ENCODE assay signal across 7 cellular contexts in genomic region chr12:85920324-85920947, GRCh38. TPM values are rescaled to one million over a fixed set of nuclear protein-coding genes. Genes with fewer than 3 reads are reported as not detected.
DNase-seq lines count a peak whose midpoint lies in the region; FAIRE-seq and TF ChIP-seq lines count a peak whose summit lies in the region.

No MANE protein-coding gene starts in this region.

- H3K9me3 ChIP-seq in kidney (ENCODE audit: control insufficient read depth in 1 of 2, low read length in 2 of 2) = no peaks in the 10 kb centered on the region

- peak; percentile 76 for FAIRE-seq in kidney (lab: Jason Lieb, UNC)

- POLR2A ChIA-PET in HEK293T (lab: Yijun Ruan, JAX) = no interaction called here

- H3K4me1 ChIP-seq in kidney (ENCODE audit: control insufficient read depth in 1 of 2, insufficient read depth in 1 of 2, low read depth in 1 of 2, low read length in 2 of 2) = no peaks in the 10 kb centered on the region

- TF ChIP-seq CTCF in GM12872 (IDR thresholded peaks at IDR 0.05; ENCODE audit: insufficient read depth, low read depth, low read length) (peak; percentile 41; the same call in 1 of the 3 replicates), VCaP (conservative IDR thresholded peaks at IDR 0.05) (peak; percentile 73), kidney (IDR thresholded peaks at IDR 0.05; ENCODE audit: borderline replicate concordance, extremely low read depth, insufficient read depth) (peak; percentile 45)

- H3K9ac ChIP-seq in kidney (ENCODE audit: low read length in 2 of 2) = no peak overlapping the region

- H3K27ac ChIP-seq in VCaP = no peak overlapping the region
- H3K27ac ChIP-seq in kidney (ENCODE audit: low read depth in 2 of 2, low read length in 2 of 2) = no peak overlapping the region
- H3K27ac ChIP-seq in caudate nucleus (ENCODE audit: low read depth, low read length) = no peak overlapping the region

- H3K4me3 ChIP-seq in kidney (ENCODE audit: low read length in 2 of 2) = no peak overlapping the region

- no peaks in the 10 kb centered on the region for H3K36me3 ChIP-seq in kidney (ENCODE audit: control insufficient read depth in 1 of 2, insufficient read depth in 2 of 2, low read length in 2 of 2)

- CTCF ChIA-PET in HEK293T (lab: Yijun Ruan, JAX) = interaction anchor here (1.0 kb wide), 1 partner anchor 454 kb away, joined by 3 read pairs; no protein-coding TSS in a partner anchor

- DNase-seq in HEK293T (ENCODE audit: extremely low spot score) (peak; percentile 17), NCI-H1417 (lab: John Stamatoyannopoulos, UW) (peak; percentile 7 to 77 (median 69)), kidney (no peak), caudate nucleus (lab: John Stamatoyannopoulos, UW) (no peak)
- no peak for DNase-seq in stimulated activated CD4-positive, alpha-beta T cell treated with anti-CD3 and anti-CD28 coated beads, Interleukin-15, amount 100 ng/mL, for 24 hours

- intact Hi-C loops in kidney (cut with DNase I) = no loop called here

TF ChIP-seq in HEK293T, 16 proteins besides CTCF, POLR2A, EP300 and RAD21:
- TF ChIP-seq BHLHE40 (IDR thresholded peaks at IDR 0.05; ENCODE audit: borderline replicate concordance) = no peak
- no peak for TF ChIP-seq ARNT (IDR thresholded peaks at IDR 0.05)
- TF ChIP-seq SUZ12 (IDR thresholded peaks at IDR 0.05) = no peak
- no peak for TF ChIP-seq LEF1 (IDR thresholded peaks at IDR 0.05; ENCODE audit: borderline replicate concordance)
- TF ChIP-seq FOXK2 (IDR thresholded peaks at IDR 0.05) = no peak
TF ChIP-seq in HEK293T: peak in this region for 0.

RNA-seq across cellular contexts. Expression of gene NTS, which starts 46.3 kb away (rescaled TPM):
- 0.82 TPM for total RNA-seq in kidney
- 0.54 TPM for polyA plus RNA-seq in kidney (ENCODE audit: insufficient read depth, low read depth, low replicate concordance)

Comparison
In these comparisons a context has a peak if more than half of its experiments do, and no peak if none do; other contexts are left out.
1. DNase-seq: peak in HEK293T (single experiment) and NCI-H1417 (3 of 3); none in kidney (single experiment), stimulated activated CD4-positive, alpha-beta T cell treated with anti-CD3 and anti-CD28 coated beads, Interleukin-15, amount 100 ng/mL, for 24 hours (single experiment) and caudate nucleus (0 of 61).
2. Peak in every context shown above with its lines, with median percentiles within 50 percentile points of each other: CTCF ChIP-seq.